In genomic region chr20:11261533-11262000, GRCh38 we compare ENCODE assay signal across 11 cellular contexts.
DNase-seq lines count a peak whose midpoint lies in the region; ATAC-seq and TF ChIP-seq lines count a peak whose summit lies in the region.
"Had no signal": no experiment of that assay in that cellular context is flagged by ENCODE, and none has a peak within 500 bp of the region (broad histone marks: within the 10 kb centered on the region; RNA-seq: fewer than 3 reads in every experiment).

No MANE protein-coding gene starts in this region.

- 68 to 69% methylated on average over 2 of the region's 5 CpGs for WGBS in gastroesophageal sphincter (ENCODE audit: low coverage in 1 of 2), 2 donors

- DNase-seq in AG04449 (ENCODE audit: low read depth, low spot score) (peak; percentile 74), H4 (ENCODE audit: low spot score) (peak; percentile 34), RKO (ENCODE audit: low spot score) (peak; percentile 52), NCI-H1092 (lab: John Stamatoyannopoulos, UW) (no peak), hippocampal formation (lab: John Stamatoyannopoulos, UW) (no peak), HUDEP-2 (lab: John Stamatoyannopoulos, UW; ENCODE audit: unreplicated experiment in 76 of 76) (no peak), COR-L47 (lab: John Stamatoyannopoulos, UW) (no peak)
- DNase-seq: NCI-H2029, retina had no signal

- no peaks in the 10 kb centered on the region for H3K36me3 ChIP-seq in gastroesophageal sphincter

- no peaks in the 10 kb centered on the region for H3K4me1 ChIP-seq in gastroesophageal sphincter

- TF ChIP-seq POLR2A in gastroesophageal sphincter (IDR thresholded peaks at IDR 0.05): no peak

- ATAC-seq in gastroesophageal sphincter: peak; percentile 36

- POLR2A ChIA-PET in AG04449 (lab: Yijun Ruan, JAX): interaction anchor here (1.1 kb wide), 2 partner anchors 26 to 793 kb away, joined by 3 to 4 read pairs; no protein-coding TSS in a partner anchor

- TF ChIP-seq CTCF in AG04449 (IDR thresholded peaks at IDR 0.05; ENCODE audit: insufficient read depth, low read length, missing control alignments) (no peak), gastroesophageal sphincter (IDR thresholded peaks at IDR 0.05) (no peak)

- TF ChIP-seq EP300 in gastroesophageal sphincter (IDR thresholded peaks at IDR 0.05): no peak

- H3K4me3 ChIP-seq in AG04449 (ENCODE audit: low read depth, low read length) (no peak overlapping the region), gastroesophageal sphincter (no peak overlapping the region)

- CTCF ChIA-PET in AG04449 (lab: Yijun Ruan, JAX): interaction anchor here (0.6 to 2.9 kb wide), 5 partner anchors 20 to 709 kb away, joined by 3 to 11 read pairs (median 3); no protein-coding TSS in a partner anchor

- no peak overlapping the region for H3K27ac ChIP-seq in gastroesophageal sphincter
- H3K27ac ChIP-seq: C4-2B had no signal

- no peaks in the 10 kb centered on the region for H3K27me3 ChIP-seq in gastroesophageal sphincter

- H3K9me3 ChIP-seq in gastroesophageal sphincter: peaks cover 0 to 4% (median 0%) of the 10 kb centered on the region in 3 donors

Comparison
In these comparisons a context has a peak if more than half of its experiments do, and no peak if none do; other contexts are left out.
1. DNase-seq: peak in AG04449 (single experiment), H4 (single experiment) and RKO (single experiment); none in NCI-H1092 (single experiment), hippocampal formation (0 of 2), HUDEP-2 (0 of 76) and COR-L47 (single experiment).